Comparison of ENCODE assay signal across 14 cellular contexts in the genomic region with DNA sequence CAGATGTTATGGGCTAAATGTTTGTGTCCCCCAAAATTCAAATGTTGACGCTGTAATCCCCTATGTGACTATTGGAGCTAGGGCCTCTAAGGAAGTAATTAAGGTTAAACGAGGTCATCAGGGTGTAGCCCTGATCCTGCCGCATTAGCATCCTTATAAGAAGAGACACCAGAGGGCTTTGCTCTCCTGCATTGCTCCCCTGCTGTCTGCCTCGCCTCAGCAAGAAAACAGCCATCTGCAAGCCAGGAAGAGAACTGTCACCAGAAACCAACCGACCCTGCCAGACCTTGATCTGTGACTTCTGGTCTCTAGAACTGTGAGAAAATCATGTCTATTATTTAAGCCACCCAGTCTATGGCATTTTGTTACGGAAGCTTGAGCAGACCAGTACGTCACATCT.
"Had no signal": no experiment of that assay in that cellular context is flagged by ENCODE, and none has a peak within 500 bp of the region (broad histone marks: within the 10 kb centered on the region; RNA-seq: fewer than 3 reads in every experiment).

No MANE protein-coding gene starts in this region.

- ATAC-seq: activated CD4-positive, alpha-beta T cell treated with anti-CD3 and anti-CD28 coated beads for 36 hours; activated CD8-positive, alpha-beta T cell treated with anti-CD3 and anti-CD28 coated beads for 36 hours; activated T-cell treated with anti-CD3 and anti-CD28 coated beads, Interleukin-2, amount 50 U/mL, for 72 hours; heart left ventricle; pancreas; stimulated activated naive CD8-positive, alpha-beta T cell treated with anti-CD3 and anti-CD28 coated beads, Interleukin-15, Interleukin-2, amounts not matched to agents 100 U/mL and 50 U/mL, for 24 hours had no signal

- H3K9me3 ChIP-seq: esophagus squamous epithelium, pancreas, suprapubic skin had no signal

- H3K27ac ChIP-seq: ascending aorta, esophagus squamous epithelium, heart left ventricle, pancreas, suprapubic skin, upper lobe of left lung had no signal

- H3K27me3 ChIP-seq: ascending aorta, esophagus squamous epithelium, heart left ventricle, pancreas, suprapubic skin, upper lobe of left lung had no signal

- H3K36me3 ChIP-seq: ascending aorta, esophagus squamous epithelium, heart left ventricle, pancreas, suprapubic skin, upper lobe of left lung had no signal

- DNase-seq: activated CD4-positive, alpha-beta T cell treated with anti-CD3 and anti-CD28 coated beads for 36 hours; activated CD8-positive, alpha-beta memory T cell treated with anti-CD3 and anti-CD28 coated beads, Interleukin-2, amount 50 U/mL, for 4 hours; activated CD8-positive, alpha-beta T cell treated with anti-CD3 and anti-CD28 coated beads for 36 hours; activated T-cell treated with anti-CD3 and anti-CD28 coated beads, Interleukin-2, amount 50 U/mL, for 72 hours; esophagus squamous epithelium; foreskin fibroblast; heart left ventricle; pancreas; stimulated activated CD4-positive, alpha-beta T cell treated with anti-CD3 and anti-CD28 coated beads, Interleukin-2, amount 100 ng/mL, for 48 hours; stimulated activated naive CD8-positive, alpha-beta T cell treated with anti-CD3 and anti-CD28 coated beads, Interleukin-15, Interleukin-2, amounts not matched to agents 100 U/mL and 50 U/mL, for 24 hours; T1000; upper lobe of left lung had no signal

- H3K4me1 ChIP-seq: ascending aorta, heart left ventricle, pancreas, suprapubic skin, upper lobe of left lung had no signal

- H3K4me3 ChIP-seq: ascending aorta, esophagus squamous epithelium, heart left ventricle, pancreas, suprapubic skin, upper lobe of left lung had no signal
